ENCODE assay signal across 12 cellular contexts in the genomic region with DNA sequence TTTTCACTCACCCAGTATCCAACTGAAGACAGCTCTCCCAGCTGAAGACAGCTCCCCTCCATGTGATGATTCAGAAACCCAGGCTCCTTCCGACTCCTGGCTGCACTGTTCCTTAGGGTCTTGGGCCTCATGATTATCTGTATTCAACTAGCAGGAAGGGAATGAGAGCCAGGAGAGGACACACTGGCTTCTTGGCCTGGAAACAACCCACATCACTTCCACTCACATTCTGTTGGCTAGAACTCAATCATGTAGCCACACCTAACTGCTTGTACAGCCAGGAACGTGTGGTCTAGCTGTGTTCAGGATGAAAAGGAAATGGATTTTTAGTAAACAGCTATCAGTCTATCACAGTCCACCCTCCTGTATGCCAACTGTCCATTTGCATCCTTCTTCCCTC. TPM values are rescaled to one million over a fixed set of nuclear protein-coding genes. Genes with fewer than 3 reads are reported as not detected.
DNase-seq lines count a peak whose midpoint lies in the region; ATAC-seq and TF ChIP-seq lines count a peak whose summit lies in the region.
"Had no signal": no experiment of that assay in that cellular context is flagged by ENCODE, and none has a peak within 500 bp of the region (broad histone marks: within the 10 kb centered on the region; RNA-seq: fewer than 3 reads in every experiment).

No MANE protein-coding gene starts in this region.

- 92% methylated on average over 2 of the region's 2 CpGs for WGBS in mesenchymal stem cell

- no peak overlapping the region for H2BK5ac ChIP-seq in mesenchymal stem cell (ENCODE audit: low read depth, low read length, poor library complexity, severe bottlenecking)

- H3K14ac ChIP-seq in mesenchymal stem cell (ENCODE audit: low read length in 2 of 2): no peak overlapping the region

- TF ChIP-seq CTCF in astrocyte of the cerebellum (IDR thresholded peaks at IDR 0.05; ENCODE audit: low read depth, low read length, missing control alignments) (no peak), fibroblast of pulmonary artery (IDR thresholded peaks at IDR 0.05; ENCODE audit: low read length, missing control alignments) (no peak)

- peak overlapping the region in 1 of 2 experiments; percentile 63 for H2BK12ac ChIP-seq in mesenchymal stem cell (ENCODE audit: low read length in 2 of 2)

- no peaks in the 10 kb centered on the region for H3K36me3 Mint-ChIP-seq in activated CD4-positive, alpha-beta T cell treated with anti-CD3 and anti-CD28 coated beads, Interleukin-2, amount 10 ng/mL, durations not matched to agents 24 days and 14 days (ENCODE audit: low read depth)
- no peaks in the 10 kb centered on the region for H3K36me3 Mint-ChIP-seq in activated naive CD4-positive, alpha-beta T cell treated with anti-CD3 and anti-CD28 coated beads, Interleukin-2, amount 50 U/mL, for 72 hours

- H4K91ac ChIP-seq in mesenchymal stem cell (ENCODE audit: low read length): no peak overlapping the region

- peaks cover 2% of the 10 kb centered on the region for H3K4me1 Mint-ChIP-seq in activated CD4-positive, alpha-beta T cell treated with anti-CD3 and anti-CD28 coated beads, Interleukin-2, amount 10 ng/mL, durations not matched to agents 24 days and 14 days

- no peaks in the 10 kb centered on the region for H3K36me3 ChIP-seq in mesenchymal stem cell (ENCODE audit: control insufficient read depth in 1 of 2, insufficient read depth in 2 of 2, low read depth in 1 of 2, low read length in 2 of 2)

- H3K4me3 Mint-ChIP-seq in activated CD4-positive, alpha-beta T cell treated with anti-CD3 and anti-CD28 coated beads, Interleukin-2, amount 10 ng/mL, durations not matched to agents 24 days and 14 days: no peak overlapping the region

- H2BK120ac ChIP-seq in mesenchymal stem cell (ENCODE audit: low read depth, low read length): no peak overlapping the region

- no peak overlapping the region for H2AFZ ChIP-seq in mesenchymal stem cell (ENCODE audit: low read depth, low read length)

- H3K9me3 ChIP-seq in mesenchymal stem cell (ENCODE audit: control insufficient read depth, low read length): no peaks in the 10 kb centered on the region

- H3K4me1 ChIP-seq in mesenchymal stem cell (ENCODE audit: control insufficient read depth, insufficient read depth, low read depth, low read length): no peaks in the 10 kb centered on the region

- peak; percentile 77 for DNase-seq in G401 (ENCODE audit: low spot score)
- peak; percentile 48 for DNase-seq in astrocyte of the cerebellum (ENCODE audit: low read depth)
- DNase-seq in fibroblast of pulmonary artery (ENCODE audit: low read depth): peak; percentile 70
- no peak for DNase-seq in mesenchymal stem cell
- no peak for DNase-seq in NCI-H187 treated with DMSO at 0.1 percent for 48 hours (lab: John Stamatoyannopoulos, UW)
- DNase-seq in activated naive CD4-positive, alpha-beta T cell treated with Interleukin-2 at 50 U/mL for 16 hours: no peak
- no peak for DNase-seq in activated CD4-positive, alpha-beta T cell treated with anti-CD3 and anti-CD28 coated beads, Interleukin-2, amount 10 ng/mL, durations not matched to agents 24 days and 14 days
- DNase-seq in activated naive CD4-positive, alpha-beta T cell treated with anti-CD3 and anti-CD28 coated beads, Interleukin-2, amount 50 U/mL, for 72 hours (ENCODE audit: low spot score in 2 of 2): no peak
- DNase-seq: NCI-H1092, NCI-H446 treated with DMSO at 0.1 percent for 48 hours, NCI-H82 had no signal

- no peak overlapping the region for H3K4ac ChIP-seq in mesenchymal stem cell (ENCODE audit: low read depth in 1 of 2, low read length in 2 of 2)

- H3K4me3 ChIP-seq in astrocyte of the cerebellum (ENCODE audit: low read depth, low read length): no peak overlapping the region
- no peak overlapping the region for H3K4me3 ChIP-seq in fibroblast of pulmonary artery (replicated peaks; ENCODE audit: low read depth, low read length)
- H3K4me3 ChIP-seq in mesenchymal stem cell (ENCODE audit: insufficient read depth in 1 of 2, low read depth in 1 of 2, low read length in 2 of 2): no peak overlapping the region

- H2BK15ac ChIP-seq in mesenchymal stem cell (ENCODE audit: low read depth, poor library complexity, severe bottlenecking): no peak overlapping the region

- H3K23ac ChIP-seq in mesenchymal stem cell (ENCODE audit: low read length in 2 of 2): no peak overlapping the region

- in situ Hi-C loops in G401 (cut with HindIII; ENCODE audit: low sequenced_read_pairs) (no loop called here), astrocyte of the cerebellum (cut with HindIII; ENCODE audit: low sequenced_read_pairs) (no loop called here)

- H3K18ac ChIP-seq in mesenchymal stem cell (ENCODE audit: low read depth in 1 of 2, low read length in 2 of 2): no peak overlapping the region

- H3K27me3 ChIP-seq in mesenchymal stem cell (ENCODE audit: control insufficient read depth in 1 of 2, insufficient read depth in 1 of 2, low read length in 2 of 2): no peaks in the 10 kb centered on the region

- no peak overlapping the region for H2AK5ac ChIP-seq in mesenchymal stem cell (ENCODE audit: low read length, severe bottlenecking)

- H3K27ac ChIP-seq in mesenchymal stem cell (ENCODE audit: low read length, poor library complexity, severe bottlenecking): no peak overlapping the region
- H3K27ac ChIP-seq: KMS-11 had no signal

- intact Hi-C loops in activated CD4-positive, alpha-beta T cell treated with anti-CD3 and anti-CD28 coated beads, Interleukin-2, amount 10 ng/mL, durations not matched to agents 24 days and 14 days (cut with micrococcal nuclease): no loop called here

- H3K9me3 Mint-ChIP-seq in activated CD4-positive, alpha-beta T cell treated with anti-CD3 and anti-CD28 coated beads, Interleukin-2, amount 10 ng/mL, durations not matched to agents 24 days and 14 days: no peaks in the 10 kb centered on the region
- peaks cover 0 to 3% of the 10 kb centered on the region in 2 donors for H3K9me3 Mint-ChIP-seq in activated naive CD4-positive, alpha-beta T cell treated with anti-CD3 and anti-CD28 coated beads, Interleukin-2, amount 50 U/mL, for 72 hours

- H3K79me1 ChIP-seq in mesenchymal stem cell (replicated peaks; ENCODE audit: low read length, poor library complexity, severe bottlenecking): no peaks in the 10 kb centered on the region

- no peak overlapping the region for H3K9ac ChIP-seq in mesenchymal stem cell (ENCODE audit: low read length)
- H3K9ac ChIP-seq: KMS-11 had no signal

- H4K8ac ChIP-seq in mesenchymal stem cell (ENCODE audit: low read length): peak overlapping the region; percentile 42

- ATAC-seq in activated naive CD4-positive, alpha-beta T cell treated with anti-CD3 and anti-CD28 coated beads, Interleukin-2, amount 50 U/mL, for 72 hours: no peak

- H3K27ac Mint-ChIP-seq in activated CD4-positive, alpha-beta T cell treated with anti-CD3 and anti-CD28 coated beads, Interleukin-2, amount 10 ng/mL, durations not matched to agents 24 days and 14 days: no peak overlapping the region
- H3K27ac Mint-ChIP-seq in activated naive CD4-positive, alpha-beta T cell treated with anti-CD3 and anti-CD28 coated beads, Interleukin-2, amount 50 U/mL, for 72 hours: no peak overlapping the region

- peaks cover 19% of the 10 kb centered on the region for H3K27me3 Mint-ChIP-seq in activated CD4-positive, alpha-beta T cell treated with anti-CD3 and anti-CD28 coated beads, Interleukin-2, amount 10 ng/mL, durations not matched to agents 24 days and 14 days

- no peak overlapping the region for H3K4me2 ChIP-seq in mesenchymal stem cell (ENCODE audit: low read length, poor library complexity, severe bottlenecking)
- H3K4me2 ChIP-seq: KMS-11 had no signal

RNA-seq across cellular contexts. Expression of gene XPNPEP1, which starts 30.4 kb away (rescaled TPM):
- total RNA-seq in G401 (2014; rRNA removed; shearing (Covaris generic)): 109 and 153 TPM in 2 replicates
- polyA plus RNA-seq in mesenchymal stem cell (2013, experiment 1 of 2): 48.5 TPM
- polyA plus RNA-seq in mesenchymal stem cell (2013, experiment 2 of 2): 47.3 TPM
- 98.9 and 105 TPM in 2 replicates for total RNA-seq in activated CD4-positive, alpha-beta T cell treated with anti-CD3 and anti-CD28 coated beads, Interleukin-2, amount 10 ng/mL, durations not matched to agents 24 days and 14 days
- total RNA-seq in activated naive CD4-positive, alpha-beta T cell treated with anti-CD3 and anti-CD28 coated beads, Interleukin-2, amount 50 U/mL, for 72 hours: 100 to 1,000 TPM in 1 of 2 donors, 10 to 100 TPM in 1; 77.9 to 118 TPM

RNA-seq across cellular contexts. Expression of gene ADD3, which starts 54.0 kb away (rescaled TPM):
- 58.2 and 69.6 TPM in 2 replicates for total RNA-seq in G401 (2014; rRNA removed; shearing (Covaris generic))
- polyA plus RNA-seq in mesenchymal stem cell (2013, experiment 1 of 2): 75.7 TPM
- 72.5 TPM for polyA plus RNA-seq in mesenchymal stem cell (2013, experiment 2 of 2)
- 28.4 and 28.9 TPM in 2 replicates for total RNA-seq in activated CD4-positive, alpha-beta T cell treated with anti-CD3 and anti-CD28 coated beads, Interleukin-2, amount 10 ng/mL, durations not matched to agents 24 days and 14 days
- total RNA-seq in activated naive CD4-positive, alpha-beta T cell treated with anti-CD3 and anti-CD28 coated beads, Interleukin-2, amount 50 U/mL, for 72 hours: 100 to 1,000 TPM in 1 of 2 donors, 10 to 100 TPM in 1; 60.3 to 123 TPM

Comparison
In these comparisons a context has a peak if more than half of its experiments do, and no peak if none do; other contexts are left out.
1. DNase-seq: peak in G401 (single experiment), astrocyte of the cerebellum (single experiment) and fibroblast of pulmonary artery (single experiment); none in mesenchymal stem cell (single experiment), NCI-H187 treated with DMSO at 0.1 percent for 48 hours (single experiment), activated naive CD4-positive, alpha-beta T cell treated with Interleukin-2 at 50 U/mL for 16 hours (single experiment), activated CD4-positive, alpha-beta T cell treated with anti-CD3 and anti-CD28 coated beads, Interleukin-2, amount 10 ng/mL, durations not matched to agents 24 days and 14 days (single experiment) and activated naive CD4-positive, alpha-beta T cell treated with anti-CD3 and anti-CD28 coated beads, Interleukin-2, amount 50 U/mL, for 72 hours (0 of 2).